Comparison of ENCODE assay signal across 2 cellular contexts in the genomic region with DNA sequence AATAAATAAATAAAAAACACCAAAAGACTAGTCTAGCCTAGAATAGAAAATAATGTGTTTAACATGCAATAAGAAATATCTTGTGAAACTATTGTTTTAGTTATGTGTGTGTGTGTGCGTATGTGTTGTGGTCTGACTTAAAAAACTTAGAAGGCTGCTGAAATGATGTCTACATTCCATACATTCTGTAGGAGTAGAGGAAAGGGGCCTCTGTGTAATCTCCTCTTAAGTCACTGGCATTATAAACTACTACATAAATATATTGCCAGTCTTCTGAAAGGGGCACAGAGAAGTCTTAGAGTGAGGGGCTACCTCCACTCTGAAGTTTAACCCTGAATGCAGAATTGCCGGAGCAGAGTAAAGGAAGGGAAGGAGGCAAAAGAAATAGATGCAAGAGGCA.
TF ChIP-seq lines count a peak whose summit lies in the region.

No MANE protein-coding gene starts in this region.

TF ChIP-seq in SK-N-SH treated with all-trans-retinoic acid at 6 μM for 48 hours, 23 proteins besides CTCF, POLR2A, EP300 and RAD21 (continued from another document):
- TF ChIP-seq TSHZ2 (CRISPR knock-in tag; IDR thresholded peaks at IDR 0.05): no peak
- TF ChIP-seq CSDC2 (CRISPR knock-in tag; IDR thresholded peaks at IDR 0.05): no peak
- no peak for TF ChIP-seq ZC3H10 (CRISPR knock-in tag; IDR thresholded peaks at IDR 0.05)
- no peak for TF ChIP-seq ESRRG (CRISPR knock-in tag; IDR thresholded peaks at IDR 0.05)
- TF ChIP-seq OSR1 (CRISPR knock-in tag; IDR thresholded peaks at IDR 0.05): no peak
- TF ChIP-seq ARNTL (CRISPR knock-in tag; IDR thresholded peaks at IDR 0.05; ENCODE audit: borderline replicate concordance, low read depth): no peak

TF ChIP-seq in SK-N-SH, 30 proteins besides CTCF, POLR2A, EP300 and RAD21 (continued from another document):
- TF ChIP-seq ZBTB33 (IDR thresholded peaks at IDR 0.05; ENCODE audit: borderline replicate concordance, low read depth) (no peak), CHD2 (IDR thresholded peaks at IDR 0.05; ENCODE audit: low read length, partially characterized antibody) (no peak)
- TF ChIP-seq, protein P1, sequence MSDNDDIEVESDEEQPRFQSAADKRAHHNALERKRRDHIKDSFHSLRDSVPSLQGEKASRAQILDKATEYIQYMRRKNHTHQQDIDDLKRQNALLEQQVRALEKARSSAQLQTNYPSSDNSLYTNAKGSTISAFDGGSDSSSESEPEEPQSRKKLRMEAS (IDR thresholded peaks at IDR 0.05; ENCODE audit: low read depth): no peak
TF ChIP-seq in SK-N-SH: peak in this region for 0.
